ENCODE assay signal across 13 cellular contexts in genomic region chr2:112204411-112204810, GRCh38. TPM values are rescaled to one million over a fixed set of nuclear protein-coding genes. Genes with fewer than 3 reads are reported as not detected.
DNase-seq lines count a peak whose midpoint lies in the region; ATAC-seq, FAIRE-seq and TF ChIP-seq lines count a peak whose summit lies in the region.
"Had no signal": no experiment of that assay in that cellular context is flagged by ENCODE, and none has a peak within 500 bp of the region (broad histone marks: within the 10 kb centered on the region; RNA-seq: fewer than 3 reads in every experiment).

No MANE protein-coding gene starts in this region.

- CTCF ChIA-PET in H1 (lab: Charles Lee; ENCODE audit: partially characterized antibody) = interaction anchor here (0.9 to 1.5 kb wide), 3 partner anchors 12 to 19 kb away, joined by 3 to 4 read pairs (median 3); no protein-coding TSS in a partner anchor

- H3K23me2 ChIP-seq in H1 (ENCODE audit: low read depth, low read length) = no peaks in the 10 kb centered on the region

- peaks cover 5 to 9% of the 10 kb centered on the region in 2 experiments; a peak in 1 of 4 replicates for H3K9me3 ChIP-seq in H1 (ENCODE audit: insufficient read depth in 2 of 2, low read depth in 1 of 2, low read length in 1 of 2)
- H3K9me3 ChIP-seq in kidney (ENCODE audit: control insufficient read depth in 1 of 2, low read length in 2 of 2) = peaks cover 2 to 6% of the 10 kb centered on the region in 2 donors

- no peak overlapping the region for H2BK15ac ChIP-seq in H1 (ENCODE audit: low read length)

- H4K20me1 ChIP-seq in H1 (replicated peaks in 1 of 2; ENCODE audit: control insufficient read depth in 1 of 2, insufficient read depth in 2 of 2, low read length in 2 of 2) = no peaks in the 10 kb centered on the region

- no peak overlapping the region for H2AFZ ChIP-seq in H1 (ENCODE audit: low read length)

- TF ChIP-seq EP300 in H1 (IDR thresholded peaks at IDR 0.05; ENCODE audit: borderline replicate concordance in 1 of 2, low read depth in 2 of 2, low read length in 2 of 2) = no peak

- intact Hi-C loops in kidney (cut with DNase I) = no loop called here

- H3K4me1 ChIP-seq in H1 (replicated peaks in 1 of 4; ENCODE audit: control insufficient read depth in 3 of 4, insufficient read depth in 4 of 4, low read length in 3 of 4) = no peaks in the 10 kb centered on the region
- peaks cover 0 to 3% of the 10 kb centered on the region in 2 donors for H3K4me1 ChIP-seq in kidney (ENCODE audit: control insufficient read depth in 1 of 2, insufficient read depth in 1 of 2, low read depth in 1 of 2, low read length in 2 of 2)
- H3K4me1 ChIP-seq: uterus had no signal

- H4K91ac ChIP-seq in H1 (replicated peaks; ENCODE audit: insufficient read length, low read length) = no peak overlapping the region

- H3K9ac ChIP-seq in H1 (replicated peaks in 1 of 4; ENCODE audit: extremely low read depth in 1 of 4, low read depth in 3 of 4, low read length in 3 of 4) = no peak overlapping the region
- no peak overlapping the region for H3K9ac ChIP-seq in kidney (ENCODE audit: low read length in 2 of 2)

- no peak overlapping the region for H3K27ac Mint-ChIP-seq in stimulated activated effector memory CD8-positive, alpha-beta T cell treated with anti-CD3 and anti-CD28 coated beads, Interleukin-12 subunit alpha, Interleukin-12 subunit beta, amount 100 ng/mL, for 72 hours
- H3K27ac Mint-ChIP-seq: activated naive CD8-positive, alpha-beta T cell treated with anti-CD3 and anti-CD28 coated beads for 36 hours had no signal

- H3K9me3 Mint-ChIP-seq in stimulated activated effector memory CD8-positive, alpha-beta T cell treated with anti-CD3 and anti-CD28 coated beads, Interleukin-12 subunit alpha, Interleukin-12 subunit beta, amount 100 ng/mL, for 72 hours = peaks cover 16% of the 10 kb centered on the region

- H2BK120ac ChIP-seq in H1 (replicated peaks; ENCODE audit: low read depth, low read length) = no peak overlapping the region

- TF ChIP-seq POLR2A in H1 (IDR thresholded peaks at IDR 0.05; ENCODE audit: control extremely low read depth in 1 of 2, low read depth in 2 of 2, low read length in 2 of 2) = no peak

- no peak overlapping the region for H3K4me2 ChIP-seq in H1 (ENCODE audit: insufficient read depth in 1 of 2, low read depth in 2 of 2, low read length in 2 of 2)

- H3K79me1 ChIP-seq in H1 (ENCODE audit: low read depth, low read length) = no peaks in the 10 kb centered on the region

- no peak overlapping the region for H2AK5ac ChIP-seq in H1 (ENCODE audit: low read depth, low read length)

- H3K36me3 ChIP-seq in H1 (ENCODE audit: control insufficient read depth in 2 of 4, insufficient read depth in 4 of 4, low read length in 3 of 4) = no peaks in the 10 kb centered on the region
- no peaks in the 10 kb centered on the region for H3K36me3 ChIP-seq in kidney (ENCODE audit: control insufficient read depth in 1 of 2, insufficient read depth in 2 of 2, low read length in 2 of 2)
- H3K36me3 ChIP-seq: uterus had no signal

- in situ Hi-C loops in ACHN (cut with HindIII; ENCODE audit: low pct_ligation_motif_present, low pct_unique_long_range_greater_than_20kb, low sequenced_read_pairs) = no loop called here
- in situ Hi-C loops in G401 (cut with HindIII; ENCODE audit: low sequenced_read_pairs) = no loop called here

- H4K8ac ChIP-seq in H1 (ENCODE audit: extremely low read depth, insufficient read depth, low read length) = no peak overlapping the region

- 84% methylated on average over 2 of the region's 2 CpGs; no CpG with 5 or more reads in 1 of the 2 experiments for WGBS in H1 (ENCODE audit: extremely low coverage in 1 of 2, insufficient coverage in 1 of 2, insufficient read length in 1 of 2, insufficient replicate concordance in 2 of 2, low coverage in 1 of 2, low lambda C conversion rate in 2 of 2, missing lambda C conversion rate in 1 of 2), 2 experiments

- H3K4me1 Mint-ChIP-seq in stimulated activated effector memory CD8-positive, alpha-beta T cell treated with anti-CD3 and anti-CD28 coated beads, Interleukin-12 subunit alpha, Interleukin-12 subunit beta, amount 100 ng/mL, for 72 hours = peaks cover under 1% of the 10 kb centered on the region
- H3K4me1 Mint-ChIP-seq: activated naive CD8-positive, alpha-beta T cell treated with anti-CD3 and anti-CD28 coated beads for 36 hours had no signal

- no peaks in the 10 kb centered on the region for H3K36me3 Mint-ChIP-seq in stimulated activated effector memory CD8-positive, alpha-beta T cell treated with anti-CD3 and anti-CD28 coated beads, Interleukin-12 subunit alpha, Interleukin-12 subunit beta, amount 100 ng/mL, for 72 hours

- H3K23ac ChIP-seq in H1 (ENCODE audit: insufficient read length) = no peak overlapping the region

- no peak overlapping the region for H3K14ac ChIP-seq in H1 (ENCODE audit: insufficient read length)

- no peaks in the 10 kb centered on the region for H3K27me3 ChIP-seq in H1 (replicated peaks in 1 of 4; ENCODE audit: control insufficient read depth in 3 of 4, extremely low read depth in 1 of 4, insufficient read depth in 3 of 4, low read length in 3 of 4)
- H3K27me3 ChIP-seq: dorsolateral prefrontal cortex, uterus had no signal

- no peak overlapping the region for H2BK5ac ChIP-seq in H1 (ENCODE audit: low read depth, low read length)

- TF ChIP-seq CTCF in H1 (IDR thresholded peaks at IDR 0.05; ENCODE audit: control extremely low read depth in 1 of 3, insufficient read depth in 1 of 3, low read depth in 1 of 3, low read length in 3 of 3) (no peak), kidney (IDR thresholded peaks at IDR 0.05; ENCODE audit: borderline replicate concordance, extremely low read depth, insufficient read depth) (no peak)

- H2BK12ac ChIP-seq in H1 (ENCODE audit: low read depth, low read length) = no peak overlapping the region

- no peak overlapping the region for H4K5ac ChIP-seq in H1 (ENCODE audit: insufficient read length, low read depth, low read length)

- H2BK20ac ChIP-seq in H1 (ENCODE audit: low read length) = no peak overlapping the region

- H3K4me3 Mint-ChIP-seq in stimulated activated effector memory CD8-positive, alpha-beta T cell treated with anti-CD3 and anti-CD28 coated beads, Interleukin-12 subunit alpha, Interleukin-12 subunit beta, amount 100 ng/mL, for 72 hours = no peak overlapping the region
- H3K4me3 Mint-ChIP-seq: activated naive CD8-positive, alpha-beta T cell treated with anti-CD3 and anti-CD28 coated beads for 36 hours had no signal

- no peak overlapping the region for H3K18ac ChIP-seq in H1 (ENCODE audit: extremely low read depth, low read length)

- no peak for TF ChIP-seq RAD21 in H1 (IDR thresholded peaks at IDR 0.05 in 1 of 2, conservative IDR thresholded peaks at IDR 0.05 in 1 of 2; ENCODE audit: low read depth in 2 of 2, low read length in 2 of 2)

- H3K4ac ChIP-seq in H1 (replicated peaks; ENCODE audit: insufficient read length, low read depth, low read length) = no peak overlapping the region

- POLR2A ChIA-PET in H1 (lab: Charles Lee; ENCODE audit: partially characterized antibody) = no interaction called here

- H3K4me3 ChIP-seq in H1 (ENCODE audit: extremely low read depth in 1 of 4, insufficient read depth in 2 of 4, low read depth in 3 of 4, low read length in 4 of 4) (no peak overlapping the region), kidney (ENCODE audit: low read length in 2 of 2) (no peak overlapping the region)
- H3K4me3 ChIP-seq: dorsolateral prefrontal cortex, lung, uterus had no signal

- no peak overlapping the region for H3K56ac ChIP-seq in H1 (replicated peaks; ENCODE audit: insufficient read length, low read depth, low read length)

- H3K27ac ChIP-seq in H1 (ENCODE audit: low read depth, low read length) = no peak overlapping the region
- no peak overlapping the region for H3K27ac ChIP-seq in kidney (ENCODE audit: low read depth in 2 of 2, low read length in 2 of 2)
- H3K27ac ChIP-seq: C4-2B, dorsolateral prefrontal cortex, uterus had no signal

- no peak for ATAC-seq in stimulated activated effector memory CD8-positive, alpha-beta T cell treated with anti-CD3 and anti-CD28 coated beads, Interleukin-12 subunit alpha, Interleukin-12 subunit beta, amount 100 ng/mL, for 72 hours

- H3K79me2 ChIP-seq in H1 (ENCODE audit: control insufficient read depth in 1 of 2, insufficient read depth in 2 of 2, low read length in 2 of 2) = no peaks in the 10 kb centered on the region

- peak; percentile 46 for DNase-seq in ACHN
- DNase-seq in G401 (ENCODE audit: low spot score) = peak; percentile 3
- peak; percentile 6 for DNase-seq in NCI-H345 (lab: John Stamatoyannopoulos, UW)
- DNase-seq in H1 (ENCODE audit: low read depth in 1 of 2, low spot score in 2 of 2) = no peak
- no peak for DNase-seq in kidney
- no peak for DNase-seq in activated CD4-positive, alpha-beta T cell treated with anti-CD3 and anti-CD28 coated beads for 48 hours
- DNase-seq in stimulated activated effector memory CD8-positive, alpha-beta T cell treated with anti-CD3 and anti-CD28 coated beads, Interleukin-12 subunit alpha, Interleukin-12 subunit beta, amount 100 ng/mL, for 72 hours (ENCODE audit: low spot score in 2 of 2) = no peak
- DNase-seq in effector CD4-positive, alpha-beta T cell = no peak
- DNase-seq: activated naive CD8-positive, alpha-beta T cell treated with anti-CD3 and anti-CD28 coated beads for 36 hours; dorsolateral prefrontal cortex; uterus had no signal

- FAIRE-seq in H1 (lab: Jason Lieb, UNC) (peak; percentile 7), kidney (lab: Jason Lieb, UNC) (no peak)

TF ChIP-seq in H1, 55 proteins besides CTCF, POLR2A, EP300 and RAD21 (continues in another document):
- TF ChIP-seq GTF2F1 (IDR thresholded peaks at IDR 0.05; ENCODE audit: borderline replicate concordance, low read depth, low read length) (no peak), PHF8 (conservative IDR thresholded peaks at IDR 0.05; ENCODE audit: low read depth, low read length) (no peak)

RNA-seq across cellular contexts. Expression of gene ZC3H8, which starts 50.4 kb away (rescaled TPM):
- total RNA-seq in G401 (2014; rRNA removed; shearing (Covaris generic)) = 3.7 and 3.8 TPM in 2 replicates
- total RNA-seq in H1 (2021; fragmentation: NEBNext Ultra II Directional; extraction: Animal tissue kit (Norgen Biotek cat#: 25700)) = 7.1 and 8.8 TPM in 2 replicates
- 0.66 and 1.9 TPM in 2 replicates for polyA plus RNA-seq in H1 (2011; rRNA removed)
- 4.3 TPM for polyA plus RNA-seq in H1 (2011; cell fraction: cytosol; rRNA removed)
- polyA plus RNA-seq in H1 (2011; cell fraction: nucleus; rRNA removed) = 1.3 TPM
- 4.8 to 10.4 TPM (median 6.2 TPM) in 4 replicates for polyA plus RNA-seq in H1 (2012, experiment 1 of 2)
- polyA plus RNA-seq in H1 (2012, experiment 2 of 2) = 0.88 TPM
- 17.9 TPM for polyA plus RNA-seq in H1 (2013, experiment 1 of 2)
- polyA plus RNA-seq in H1 (2013, experiment 2 of 2) = 16.3 TPM
- 0.63 and 1.1 TPM in 2 replicates for polyA minus RNA-seq in H1 (2011; rRNA and poly(A)+ RNA removed)
- polyA minus RNA-seq in H1 (2011; cell fraction: cytosol; rRNA and poly(A)+ RNA removed) = 0.73 TPM
- 2.7 TPM for polyA minus RNA-seq in H1 (2011; cell fraction: nucleus; rRNA and poly(A)+ RNA removed)
- 6.8 TPM for total RNA-seq in kidney
- 8.3 TPM for polyA plus RNA-seq in kidney (ENCODE audit: insufficient read depth, low read depth, low replicate concordance)

Comparison
In these comparisons a context has a peak if more than half of its experiments do, and no peak if none do; other contexts are left out.
1. DNase-seq: peak in ACHN (single experiment), G401 (single experiment) and NCI-H345 (single experiment); none in H1 (0 of 2), kidney (single experiment), activated CD4-positive, alpha-beta T cell treated with anti-CD3 and anti-CD28 coated beads for 48 hours (single experiment), stimulated activated effector memory CD8-positive, alpha-beta T cell treated with anti-CD3 and anti-CD28 coated beads, Interleukin-12 subunit alpha, Interleukin-12 subunit beta, amount 100 ng/mL, for 72 hours (0 of 2) and effector CD4-positive, alpha-beta T cell (single experiment).